9 cellular contexts compared by ENCODE assay signal in genomic region chrX:15242899-15243555, GRCh38. TPM values are rescaled to one million over a fixed set of nuclear protein-coding genes. Genes with fewer than 3 reads are reported as not detected.
DNase-seq lines count a peak whose midpoint lies in the region; ATAC-seq lines count a peak whose summit lies in the region.
"Had no signal": no experiment of that assay in that cellular context is flagged by ENCODE, and none has a peak within 500 bp of the region (broad histone marks: within the 10 kb centered on the region; RNA-seq: fewer than 3 reads in every experiment).

No MANE protein-coding gene starts in this region.

- H3K4me1 ChIP-seq in Karpas-422 (ENCODE audit: low read length): no peaks in the 10 kb centered on the region

- ATAC-seq in left lobe of liver: peak; percentile 77
- no peak for ATAC-seq in GM21619 (IDR thresholded peaks at IDR 0.05; ENCODE audit: unreplicated experiment)

- no peaks in the 10 kb centered on the region for H3K79me2 ChIP-seq in Karpas-422 (ENCODE audit: low read length)

- no peak overlapping the region for H3K9ac ChIP-seq in Karpas-422 (ENCODE audit: low read length)

- DNase-seq in NOMO-1 treated with DMSO at 0.1 percent for 48 hours (lab: John Stamatoyannopoulos, UW; ENCODE audit: unreplicated experiment) (peak; percentile 44), NOMO-1 treated with dmso at 0.1 percent for 144 hours (lab: John Stamatoyannopoulos, UW; ENCODE audit: unreplicated experiment) (no peak), Karpas-422 (peak; percentile 83), SHP77 (lab: John Stamatoyannopoulos, UW) (peak; percentile 4 to 6), T47D (ENCODE audit: low read depth in 1 of 2, low spot score in 1 of 2) (peak; percentile 50 to 71), left lobe of liver (ENCODE audit: low spot score) (no peak), stromal cell of bone marrow (ENCODE audit: low read depth) (peak; percentile 37)
- DNase-seq: stimulated activated naive B cell treated with anti-CD40 and anti-IgM and Interleukin-4, amounts not matched to agents 10 μg/mL and 1 μg/mL and 100 μg/mL, for 72 hours had no signal

- H4K20me1 ChIP-seq in Karpas-422 (ENCODE audit: insufficient read depth, low read depth, low read length): no peaks in the 10 kb centered on the region

- no peaks in the 10 kb centered on the region for H3K9me3 ChIP-seq in Karpas-422 (ENCODE audit: low read length)

- no peaks in the 10 kb centered on the region for H3K36me3 ChIP-seq in Karpas-422 (ENCODE audit: insufficient read depth, low read length)

- no peaks in the 10 kb centered on the region for H3K9me2 ChIP-seq in Karpas-422 (replicated peaks; ENCODE audit: insufficient read depth, low read length)

- no peaks in the 10 kb centered on the region for H3K27me3 ChIP-seq in Karpas-422 (ENCODE audit: low read length)

- no peak overlapping the region for H2AFZ ChIP-seq in Karpas-422 (ENCODE audit: low read length)

- in situ Hi-C loops in T47D (cut with HindIII; ENCODE audit: low pct_unique_long_range_greater_than_20kb, low sequenced_read_pairs): no loop called here

- no peak overlapping the region for H3K4me2 ChIP-seq in Karpas-422 (ENCODE audit: low read depth, low read length, poor library complexity, severe bottlenecking)

- H3K4me3 ChIP-seq in Karpas-422 (ENCODE audit: low read length): no peak overlapping the region

- H3K27ac ChIP-seq in Karpas-422 (ENCODE audit: low read length): no peak overlapping the region

RNA-seq across cellular contexts. Expression of gene ASB9, which starts 26.9 kb away (rescaled TPM):
- total RNA-seq in Karpas-422 (2014; rRNA removed; shearing (Covaris generic); ENCODE audit: low replicate concordance): not detected in 2 replicates
- 4.7 TPM for total RNA-seq in left lobe of liver

Comparison
In these comparisons a context has a peak if more than half of its experiments do, and no peak if none do; other contexts are left out.
1. DNase-seq: peak in NOMO-1 treated with DMSO at 0.1 percent for 48 hours (single experiment), Karpas-422 (single experiment), SHP77 (2 of 2), T47D (2 of 2) and stromal cell of bone marrow (single experiment); none in NOMO-1 treated with dmso at 0.1 percent for 144 hours (single experiment) and left lobe of liver (single experiment).